In genomic region chr7:12527670-12528069, GRCh38 we compare ENCODE assay signal across 1 cellular context. TPM values are rescaled to one million over a fixed set of nuclear protein-coding genes. Genes with fewer than 3 reads are reported as not detected.
"Had no signal": no experiment of that assay in that cellular context is flagged by ENCODE, and none has a peak within 500 bp of the region (broad histone marks: within the 10 kb centered on the region; RNA-seq: fewer than 3 reads in every experiment).

No MANE protein-coding gene starts in this region.

RNA-seq across cellular contexts. Expression of gene SCIN, which starts 42.9 kb away (rescaled TPM):
- polyA plus RNA-seq: foreskin keratinocyte had no signal
